In genomic region chr12:59372971-59373370, GRCh38 we compare ENCODE assay signal across 9 cellular contexts.
A peak's percentile ranks its signal among the peaks of the same experiment; 100 is the strongest.
DNase-seq lines count a peak whose midpoint lies in the region; ATAC-seq, FAIRE-seq and TF ChIP-seq lines count a peak whose summit lies in the region.
"Had no signal": no experiment of that assay in that cellular context is flagged by ENCODE, and none has a peak within 500 bp of the region (broad histone marks: within the 10 kb centered on the region; RNA-seq: fewer than 3 reads in every experiment).

No MANE protein-coding gene starts in this region.

- H3K27ac ChIP-seq in astrocyte (ENCODE audit: low read depth, low read length), result no peak overlapping the region

- peak; percentile 6 for TF ChIP-seq CTCF in GM10266 (IDR thresholded peaks at IDR 0.05; ENCODE audit: control insufficient read depth, insufficient read depth, low read depth, missing control alignments)
- peak; percentile 22 for TF ChIP-seq CTCF in astrocyte (IDR thresholded peaks at IDR 0.05; ENCODE audit: insufficient read depth, low read depth, low read length)

- no peaks in the 10 kb centered on the region for H3K36me3 Mint-ChIP-seq in astrocyte (ENCODE audit: low read depth, unreplicated experiment)
- H3K36me3 Mint-ChIP-seq in activated T-cell treated with anti-CD3 and anti-CD28 coated beads, Interleukin-2, amount 50 U/mL, for 24 hours (ENCODE audit: low read depth), result no peaks in the 10 kb centered on the region

- H3K27ac Mint-ChIP-seq in astrocyte (ENCODE audit: unreplicated experiment), result no peak overlapping the region
- H3K27ac Mint-ChIP-seq in activated T-cell treated with anti-CD3 and anti-CD28 coated beads, Interleukin-2, amount 50 U/mL, for 24 hours, result no peak overlapping the region

- no peak overlapping the region for H3K9ac ChIP-seq in astrocyte (ENCODE audit: low read length)

- H3K27me3 Mint-ChIP-seq in astrocyte (ENCODE audit: low read depth, unreplicated experiment), result no peaks in the 10 kb centered on the region
- H3K27me3 Mint-ChIP-seq in activated T-cell treated with anti-CD3 and anti-CD28 coated beads, Interleukin-2, amount 50 U/mL, for 24 hours, result peaks cover 10% of the 10 kb centered on the region

- H3K4me1 ChIP-seq in astrocyte (ENCODE audit: insufficient read depth, low read length), result no peaks in the 10 kb centered on the region

- H3K27me3 ChIP-seq in astrocyte (ENCODE audit: insufficient read depth, low read length), result no peaks in the 10 kb centered on the region

- H3K4me3 ChIP-seq in astrocyte (ENCODE audit: insufficient read depth, low read depth, low read length), result no peak overlapping the region

- no peaks in the 10 kb centered on the region for H4K20me1 ChIP-seq in astrocyte (ENCODE audit: insufficient read depth, low read length)

- intact Hi-C loops in Right ventricle myocardium inferior (cut with DNase I), result no loop called here

- no peak overlapping the region for H3K4me2 ChIP-seq in astrocyte (ENCODE audit: low read length)

- no peaks in the 10 kb centered on the region for H3K36me3 ChIP-seq in astrocyte (ENCODE audit: insufficient read depth, low read length)

- DNase-seq in GM10266 (ENCODE audit: extremely low spot score), result no peak
- DNase-seq in astrocyte (ENCODE audit: low read depth), result peak; percentile 1
- DNase-seq in midbrain (lab: John Stamatoyannopoulos, UW), result peak; percentile 18
- DNase-seq in activated T-cell treated with anti-CD3 and anti-CD28 coated beads, Interleukin-2, amount 50 U/mL, for 24 hours, result no peak
- DNase-seq in activated CD4-positive, alpha-beta T cell treated with anti-CD3 and anti-CD28 coated beads, Interleukin-2, amount 50 U/mL, for 4 hours, result no peak
- no peak for DNase-seq in Right ventricle myocardium inferior (ENCODE audit: missing footprints)
- DNase-seq: stimulated activated naive CD4-positive, alpha-beta T cell treated with Interleukin-2 at 50 U/mL for 16 hours had no signal

- H2AFZ ChIP-seq in astrocyte (ENCODE audit: low read depth, low read length), result no peak overlapping the region

- no peaks in the 10 kb centered on the region for H3K9me3 ChIP-seq in astrocyte (ENCODE audit: insufficient read depth, low read depth, low read length)

- no peaks in the 10 kb centered on the region for H3K79me2 ChIP-seq in astrocyte (ENCODE audit: insufficient read depth, low read length)

- ATAC-seq in HG03520 (IDR thresholded peaks at IDR 0.05; ENCODE audit: unreplicated experiment) (peak; percentile 58), HG03139 (IDR thresholded peaks at IDR 0.05; ENCODE audit: unreplicated experiment) (no peak), Right ventricle myocardium inferior (no peak)

- H3K4me3 Mint-ChIP-seq in astrocyte (ENCODE audit: unreplicated experiment), result no peak overlapping the region
- no peak overlapping the region for H3K4me3 Mint-ChIP-seq in activated T-cell treated with anti-CD3 and anti-CD28 coated beads, Interleukin-2, amount 50 U/mL, for 24 hours

- no peaks in the 10 kb centered on the region for H3K9me3 Mint-ChIP-seq in astrocyte (ENCODE audit: unreplicated experiment)
- H3K9me3 Mint-ChIP-seq in activated T-cell treated with anti-CD3 and anti-CD28 coated beads, Interleukin-2, amount 50 U/mL, for 24 hours, result no peaks in the 10 kb centered on the region

- no peak for FAIRE-seq in astrocyte (lab: Jason Lieb, UNC)

- no peaks in the 10 kb centered on the region for H3K4me1 Mint-ChIP-seq in astrocyte (ENCODE audit: low read depth, unreplicated experiment)
- no peaks in the 10 kb centered on the region for H3K4me1 Mint-ChIP-seq in activated T-cell treated with anti-CD3 and anti-CD28 coated beads, Interleukin-2, amount 50 U/mL, for 24 hours (ENCODE audit: low read depth)

Comparison
In these comparisons a context has a peak if more than half of its experiments do, and no peak if none do; other contexts are left out.
1. DNase-seq: peak in astrocyte (single experiment) and midbrain (single experiment); none in GM10266 (single experiment), activated T-cell treated with anti-CD3 and anti-CD28 coated beads, Interleukin-2, amount 50 U/mL, for 24 hours (single experiment), activated CD4-positive, alpha-beta T cell treated with anti-CD3 and anti-CD28 coated beads, Interleukin-2, amount 50 U/mL, for 4 hours (0 of 2) and Right ventricle myocardium inferior (single experiment).